ENCODE assay signal across 9 cellular contexts in the genomic region with DNA sequence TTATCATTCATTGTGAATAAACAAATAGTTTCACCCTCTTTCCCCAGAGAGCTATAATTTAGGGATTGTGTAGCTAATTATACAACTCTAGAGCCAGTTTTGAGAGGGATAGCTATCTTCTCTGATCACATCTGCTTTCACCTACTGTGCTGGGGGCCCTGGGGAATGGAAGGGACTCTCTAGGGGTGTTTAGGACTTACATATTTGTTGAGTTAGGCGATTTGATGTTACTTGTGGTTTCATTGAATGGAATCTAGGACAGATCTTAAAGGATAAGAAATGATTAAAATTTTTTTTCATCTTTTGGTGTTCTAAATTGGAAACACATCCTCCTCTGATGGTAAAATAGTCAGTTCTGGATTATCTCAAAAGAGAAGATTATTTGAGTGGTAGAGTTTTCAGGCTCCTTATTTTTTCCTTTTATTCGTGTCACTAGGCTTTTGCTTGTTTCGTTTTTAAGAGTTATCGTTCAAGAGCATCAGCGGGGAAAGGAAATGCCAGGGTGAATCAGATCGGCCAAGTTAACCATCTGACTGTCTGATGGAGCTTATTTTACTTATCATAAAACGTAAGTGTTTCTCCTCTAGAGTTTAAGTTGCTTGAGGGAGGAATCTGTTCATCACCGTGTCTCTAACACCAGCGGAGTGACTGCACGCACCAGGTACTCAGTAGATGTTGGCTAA.
DNase-seq lines count a peak whose midpoint lies in the region; ATAC-seq and TF ChIP-seq lines count a peak whose summit lies in the region.
"Had no signal": no experiment of that assay in that cellular context is flagged by ENCODE, and none has a peak within 500 bp of the region (broad histone marks: within the 10 kb centered on the region; RNA-seq: fewer than 3 reads in every experiment).

No MANE protein-coding gene starts in this region.

- H3K36me3 ChIP-seq in aorta (ENCODE audit: control insufficient read depth in 1 of 2, insufficient read depth in 2 of 2, low read length in 1 of 2) = no peaks in the 10 kb centered on the region

- DNase-seq in EH (ENCODE audit: low read depth) (peak; percentile 95), NCI-H1105 treated with DMSO at 0.1 percent for 48 hours (lab: John Stamatoyannopoulos, UW) (peak; percentile 90), iris pigment epithelial cell (ENCODE audit: low read depth) (peak; percentile 96), nucleus accumbens (lab: John Stamatoyannopoulos, UW) (no peak), aorta (no peak), ureter (ENCODE audit: low spot score) (no peak)
- DNase-seq: activated B cell treated with CpG ODN at 0.5 μM for 24 hours had no signal

- H3K4me1 ChIP-seq in aorta (ENCODE audit: control insufficient read depth in 1 of 2, insufficient read depth in 2 of 2, low read length in 2 of 2) = peaks cover 0 to 3% of the 10 kb centered on the region in 2 donors

- intact Hi-C loops in aorta (cut with DNase I) = loop anchor here in 1 of 2 donors (10.0 kb wide), 1 partner anchor 267 kb away; no protein-coding TSS in a partner anchor

- no peak overlapping the region for H3K27ac ChIP-seq in aorta (ENCODE audit: low read depth in 1 of 2, low read length in 2 of 2)
- H3K27ac ChIP-seq: HL-60 had no signal

- WGBS in aorta, 2 donors = 93 to 94% methylated on average over 10 of the region's 10 CpGs

- ATAC-seq in aorta (ENCODE audit: low FRiP score) = no peak

- H3K4me3 ChIP-seq in WI38 (ENCODE audit: low read depth, low read length) = peak overlapping the region; percentile 40
- H3K4me3 ChIP-seq in aorta (ENCODE audit: low read length in 2 of 2) = no peak overlapping the region

- no peaks in the 10 kb centered on the region for H3K27me3 ChIP-seq in aorta (ENCODE audit: control insufficient read depth in 1 of 2, insufficient read depth in 2 of 2, low read length in 1 of 2)

- no peaks in the 10 kb centered on the region for H3K9me3 ChIP-seq in aorta (ENCODE audit: control insufficient read depth, low read length)

- TF ChIP-seq CTCF in WI38 (IDR thresholded peaks at IDR 0.05; ENCODE audit: low read depth, low read length) = no peak

Comparison
In these comparisons a context has a peak if more than half of its experiments do, and no peak if none do; other contexts are left out.
1. DNase-seq: peak in EH (single experiment), NCI-H1105 treated with DMSO at 0.1 percent for 48 hours (single experiment) and iris pigment epithelial cell (single experiment); none in nucleus accumbens (0 of 56), aorta (0 of 2) and ureter (single experiment).